Comparison of ENCODE assay signal across 26 cellular contexts in genomic region chr11:31001432-31001831, GRCh38.
"Had no signal": no experiment of that assay in that cellular context is flagged by ENCODE, and none has a peak within 500 bp of the region (broad histone marks: within the 10 kb centered on the region; RNA-seq: fewer than 3 reads in every experiment).

No MANE protein-coding gene starts in this region.

- FAIRE-seq: astrocyte, bronchial epithelial cell had no signal

- H3K9me3 ChIP-seq: esophagus muscularis mucosa, gastrocnemius medialis, heart right ventricle had no signal

- H3K27ac ChIP-seq: brain microvascular endothelial cell, coronary artery, dorsolateral prefrontal cortex, esophagus muscularis mucosa, foreskin keratinocyte, gastrocnemius medialis, heart right ventricle, VCaP had no signal

- H3K4me1 ChIP-seq: esophagus muscularis mucosa, foreskin keratinocyte, gastrocnemius medialis, heart right ventricle had no signal

- H3K27me3 ChIP-seq: brain microvascular endothelial cell, dorsolateral prefrontal cortex, esophagus muscularis mucosa, foreskin keratinocyte, gastrocnemius medialis had no signal

- DNase-seq: activated B cell treated with CpG ODN at 0.5 μM for 24 hours; activated CD4-positive, alpha-beta T cell treated with anti-CD3 and anti-CD28 coated beads for 48 hours; activated CD4-positive, alpha-beta T cell treated with anti-CD3 and anti-CD28 coated beads, Interleukin-2, amount 50 U/mL, for 1 hour; activated CD4-positive, alpha-beta T cell treated with anti-CD3 and anti-CD28 coated beads, Interleukin-2, amount 50 U/mL, for 48 hours; activated CD8-positive, alpha-beta memory T cell treated with anti-CD3 and anti-CD28 coated beads for 24 hours; activated CD8-positive, alpha-beta T cell treated with anti-CD3 and anti-CD28 coated beads for 36 hours; activated effector memory CD4-positive, alpha-beta T cell treated with Interleukin-2 at 50 U/mL for 16 hours; activated gamma-delta T cell treated with Interleukin-2 at 50 U/mL for 16 hours; activated naive CD4-positive, alpha-beta T cell treated with anti-CD3 and anti-CD28 coated beads, Interleukin-2, amount 50 U/mL, for 16 hours; activated naive CD4-positive, alpha-beta T cell treated with Interleukin-2 at 50 U/mL for 16 hours; activated T-cell treated with anti-CD3 and anti-CD28 coated beads, Interleukin-2, amount 50 U/mL, for 4 hours; amniotic stem cell; anterior cingulate cortex; brain microvascular endothelial cell; dorsolateral prefrontal cortex; effector memory CD4-positive, alpha-beta T cell; erythroblast; foreskin keratinocyte; gastrocnemius medialis; heart right ventricle; T-helper 2 cell had no signal

- H3K4me3 ChIP-seq: coronary artery, dorsolateral prefrontal cortex, esophagus muscularis mucosa, gastrocnemius medialis, heart right ventricle had no signal

- H3K36me3 ChIP-seq: brain microvascular endothelial cell, esophagus muscularis mucosa, gastrocnemius medialis, heart right ventricle had no signal
